Comparison of ENCODE assay signal across 21 cellular contexts in the genomic region with DNA sequence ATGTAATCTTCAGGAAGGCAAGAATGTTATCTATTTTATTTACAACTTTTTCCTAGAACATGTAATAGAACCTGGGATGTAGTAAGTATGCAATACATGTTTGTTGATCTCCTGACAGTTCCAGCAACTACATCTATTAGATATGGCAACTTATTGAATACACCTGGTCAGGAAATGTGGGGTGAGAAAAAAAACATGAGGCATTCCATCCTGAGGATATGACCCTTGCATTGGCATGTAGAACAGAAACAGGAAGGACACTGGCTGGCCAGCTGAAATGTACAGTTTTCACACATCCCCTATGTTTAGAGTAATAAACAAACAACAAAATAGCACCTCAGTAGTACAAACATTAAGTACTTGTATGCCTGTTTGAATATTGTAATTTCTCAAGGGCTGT.
"Had no signal": no experiment of that assay in that cellular context is flagged by ENCODE, and none has a peak within 500 bp of the region (broad histone marks: within the 10 kb centered on the region; RNA-seq: fewer than 3 reads in every experiment).

No MANE protein-coding gene starts in this region.

- H3K9me3 ChIP-seq: colonic mucosa, esophagus muscularis mucosa, gastrocnemius medialis, lower lobe of right lung, mucosa of descending colon had no signal

- DNase-seq: colonic mucosa; cortex of kidney; dorsolateral prefrontal cortex; effector CD4-positive, alpha-beta T cell; effector memory CD4-positive, alpha-beta T cell; foreskin melanocyte; gastrocnemius medialis; glutamatergic neuron; head of caudate nucleus; heart right ventricle; hippocampal formation; left cardiac atrium; left lung; left ventricle myocardium superior; lower lobe of right lung; mesenchymal stem cell; mucosa of descending colon; naive B cell had no signal

- H3K27ac ChIP-seq: colonic mucosa, dorsolateral prefrontal cortex, esophagus muscularis mucosa, gastrocnemius medialis, heart right ventricle, left lung, lower lobe of right lung had no signal

- H3K4me3 ChIP-seq: colonic mucosa, dorsolateral prefrontal cortex, esophagus muscularis mucosa, gastrocnemius medialis, heart right ventricle, left lung, lower lobe of right lung, mucosa of descending colon had no signal

- H3K4me1 Mint-ChIP-seq: mesothelial cell of epicardium, naive B cell had no signal

- H3K27me3 ChIP-seq: colonic mucosa, dorsolateral prefrontal cortex, esophagus muscularis mucosa, gastrocnemius medialis, heart right ventricle, left lung had no signal

- H3K36me3 ChIP-seq: colonic mucosa, esophagus muscularis mucosa, gastrocnemius medialis, heart right ventricle, left lung, lower lobe of right lung had no signal

- H3K27ac Mint-ChIP-seq: dendritic cell treated with granulocyte-macrophage colony-stimulating factor and Interleukin-4, amounts not matched to agents 40 ng/mL and 50 ng/mL, for 4 days; mesothelial cell of epicardium; naive B cell had no signal

- H3K36me3 Mint-ChIP-seq: mesothelial cell of epicardium had no signal

- H3K4me1 ChIP-seq: colonic mucosa, esophagus muscularis mucosa, gastrocnemius medialis, heart right ventricle, left lung, lower lobe of right lung had no signal

- H3K4me3 Mint-ChIP-seq: dendritic cell treated with granulocyte-macrophage colony-stimulating factor and Interleukin-4, amounts not matched to agents 40 ng/mL and 50 ng/mL, for 4 days; mesothelial cell of epicardium; naive B cell had no signal

- H3K27me3 Mint-ChIP-seq: dendritic cell treated with granulocyte-macrophage colony-stimulating factor and Interleukin-4, amounts not matched to agents 40 ng/mL and 50 ng/mL, for 4 days; naive B cell had no signal

- ATAC-seq: gastrocnemius medialis, heart right ventricle, left cardiac atrium, left lung, left ventricle myocardium superior, lower lobe of right lung, mucosa of descending colon had no signal
